Comparison of ENCODE assay signal across 8 cellular contexts in the genomic region with DNA sequence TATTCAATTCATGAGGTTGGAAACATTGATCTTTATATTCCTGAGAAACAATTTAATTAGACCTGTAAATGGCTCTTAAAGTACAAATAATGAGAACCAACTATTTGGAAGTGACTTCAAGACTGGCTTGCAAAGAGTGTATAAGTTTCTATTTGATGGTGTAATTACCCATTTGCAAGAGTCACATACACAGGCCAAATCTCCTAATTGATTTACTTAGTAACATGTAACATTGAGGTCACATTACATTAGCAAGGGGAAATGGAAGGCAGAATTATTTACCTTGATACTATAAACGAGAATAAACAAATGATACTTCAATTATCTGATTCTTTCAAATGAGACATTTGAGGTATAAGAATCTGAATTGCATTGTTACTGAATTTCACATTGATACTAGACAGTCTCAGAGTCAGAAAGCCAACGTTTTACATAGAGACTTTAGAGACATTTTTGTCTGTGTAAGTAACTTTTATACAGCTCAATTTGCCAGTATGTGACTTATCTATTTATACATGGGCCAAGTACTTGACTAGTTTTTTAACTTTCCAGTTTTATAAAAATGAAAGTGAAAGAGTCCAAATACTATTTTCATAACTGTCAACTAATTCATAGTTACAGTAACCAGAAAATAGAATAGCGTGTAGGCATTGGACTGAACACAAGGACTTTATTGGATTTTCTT.
A peak's percentile ranks its signal among the peaks of the same experiment; 100 is the strongest.
DNase-seq lines count a peak whose midpoint lies in the region; ATAC-seq and TF ChIP-seq lines count a peak whose summit lies in the region.

No MANE protein-coding gene starts in this region.

- H3K27ac Mint-ChIP-seq in osteocyte (ENCODE audit: unreplicated experiment): peak overlapping the region; percentile 83
- H3K27ac Mint-ChIP-seq in stimulated activated naive B cell treated with anti-CD40 and anti-IgM and Interleukin-4, amounts not matched to agents 10 μg/mL and 1 μg/mL and 100 μg/mL, for 72 hours: no peak overlapping the region

- no peaks in the 10 kb centered on the region for H3K27me3 Mint-ChIP-seq in osteocyte (ENCODE audit: unreplicated experiment)
- peaks cover 0 to 41% of the 10 kb centered on the region in 2 donors for H3K27me3 Mint-ChIP-seq in stimulated activated naive B cell treated with anti-CD40 and anti-IgM and Interleukin-4, amounts not matched to agents 10 μg/mL and 1 μg/mL and 100 μg/mL, for 72 hours

- H3K9me3 Mint-ChIP-seq in osteocyte (ENCODE audit: unreplicated experiment): peaks cover 8% of the 10 kb centered on the region
- H3K9me3 Mint-ChIP-seq in stimulated activated naive B cell treated with anti-CD40 and anti-IgM and Interleukin-4, amounts not matched to agents 10 μg/mL and 1 μg/mL and 100 μg/mL, for 72 hours: no peaks in the 10 kb centered on the region

- in situ Hi-C loops in GM13977 (cut with MboI; ENCODE audit: low pct_unique_long_range_greater_than_20kb, low sequenced_read_pairs, unreplicated experiment) (loop anchor here (10.0 to 25.0 kb wide), 4 partner anchors 178 to 1440 kb away; a partner anchor contains a TSS), astrocyte of the spinal cord (cut with HindIII; ENCODE audit: low sequenced_read_pairs) (no loop called here)

- TF ChIP-seq CTCF in GM13977 (IDR thresholded peaks at IDR 0.05; ENCODE audit: extremely low read depth, insufficient read depth, missing control alignments) (no peak), astrocyte of the spinal cord (IDR thresholded peaks at IDR 0.05; ENCODE audit: low read depth, low read length) (no peak), osteocyte (IDR thresholded peaks at IDR 0.05) (no peak)

- no peak overlapping the region for H3K4me3 ChIP-seq in astrocyte of the spinal cord (ENCODE audit: low read depth, low read length)

- peak; percentile 41 for ATAC-seq in HG02981 (IDR thresholded peaks at IDR 0.05; ENCODE audit: unreplicated experiment)
- no peak for ATAC-seq in stimulated activated naive B cell treated with anti-CD40 and anti-IgM and Interleukin-4, amounts not matched to agents 10 μg/mL and 1 μg/mL and 100 μg/mL, for 72 hours (replicated peaks)

- peak; percentile 28 for DNase-seq in GM13977 (ENCODE audit: low spot score)
- peak; percentile 23 for DNase-seq in astrocyte of the spinal cord (ENCODE audit: low read depth, low spot score)
- no peak for DNase-seq in osteocyte (ENCODE audit: extremely low spot score, unreplicated experiment)
- no peak for DNase-seq in stimulated activated naive B cell treated with anti-CD40 and anti-IgM and Interleukin-4, amounts not matched to agents 10 μg/mL and 1 μg/mL and 100 μg/mL, for 72 hours
- no peak for DNase-seq in DMS53 treated with DMSO at 0.1 percent for 48 hours (lab: John Stamatoyannopoulos, UW; ENCODE audit: unreplicated experiment)
- no peak for DNase-seq in NCI-H510A treated with DMSO at 0.1 percent for 48 hours (lab: John Stamatoyannopoulos, UW)
- DNase-seq in GM19240 (ENCODE audit: insufficient read length, low spot score): no peak

- no peaks in the 10 kb centered on the region for H3K36me3 Mint-ChIP-seq in osteocyte (ENCODE audit: unreplicated experiment)
- H3K36me3 Mint-ChIP-seq in stimulated activated naive B cell treated with anti-CD40 and anti-IgM and Interleukin-4, amounts not matched to agents 10 μg/mL and 1 μg/mL and 100 μg/mL, for 72 hours: no peaks in the 10 kb centered on the region

- H3K4me3 Mint-ChIP-seq in osteocyte (ENCODE audit: unreplicated experiment): no peak overlapping the region
- no peak overlapping the region for H3K4me3 Mint-ChIP-seq in stimulated activated naive B cell treated with anti-CD40 and anti-IgM and Interleukin-4, amounts not matched to agents 10 μg/mL and 1 μg/mL and 100 μg/mL, for 72 hours

- peaks cover 25% of the 10 kb centered on the region for H3K4me1 Mint-ChIP-seq in osteocyte (ENCODE audit: unreplicated experiment)
- H3K4me1 Mint-ChIP-seq in stimulated activated naive B cell treated with anti-CD40 and anti-IgM and Interleukin-4, amounts not matched to agents 10 μg/mL and 1 μg/mL and 100 μg/mL, for 72 hours: peaks cover 0 to 11% of the 10 kb centered on the region in 2 donors

Comparison
In these comparisons a context has a peak if more than half of its experiments do, and no peak if none do; other contexts are left out.
1. DNase-seq: peak in GM13977 (single experiment) and astrocyte of the spinal cord (single experiment); none in osteocyte (single experiment), stimulated activated naive B cell treated with anti-CD40 and anti-IgM and Interleukin-4, amounts not matched to agents 10 μg/mL and 1 μg/mL and 100 μg/mL, for 72 hours (single experiment), DMS53 treated with DMSO at 0.1 percent for 48 hours (single experiment), NCI-H510A treated with DMSO at 0.1 percent for 48 hours (single experiment) and GM19240 (single experiment).